Comparison of ENCODE assay signal across 9 cellular contexts in genomic region chr11:69443138-69443967, GRCh38. TPM values are rescaled to one million over a fixed set of nuclear protein-coding genes. Genes with fewer than 3 reads are reported as not detected.
DNase-seq lines count a peak whose midpoint lies in the region; ATAC-seq and TF ChIP-seq lines count a peak whose summit lies in the region.
"Had no signal": no experiment of that assay in that cellular context is flagged by ENCODE, and none has a peak within 500 bp of the region (broad histone marks: within the 10 kb centered on the region; RNA-seq: fewer than 3 reads in every experiment).

No MANE protein-coding gene starts in this region.

- peak; percentile 83 for DNase-seq in Calu3
- DNase-seq in SW480 (ENCODE audit: low spot score) = peak; percentile 95
- peak; percentile 84 for DNase-seq in activated naive CD8-positive, alpha-beta T cell treated with anti-CD3 and anti-CD28 coated beads, Interleukin-2, amount 50 U/mL, for 24 hours
- DNase-seq in cardiac muscle cell (ENCODE audit: low read depth in 1 of 2, low spot score in 1 of 2) = peak; percentile 94 to 95
- peak; percentile 96 for DNase-seq in posterior vena cava (ENCODE audit: low spot score)
- peak; percentile 93 for DNase-seq in type B pancreatic cell (ENCODE audit: extremely low spot score, unreplicated experiment)

- TF ChIP-seq CTCF in Calu3 (IDR thresholded peaks at IDR 0.05; ENCODE audit: unreplicated experiment) (no peak), cardiac muscle cell (IDR thresholded peaks at IDR 0.05; ENCODE audit: low read depth, low read length) (no peak), type B pancreatic cell (conservative IDR thresholded peaks at IDR 0.05) (no peak)

- no peaks in the 10 kb centered on the region for H3K9me3 Mint-ChIP-seq in Calu3 (ENCODE audit: low read depth, unreplicated experiment)
- H3K9me3 Mint-ChIP-seq in activated naive CD8-positive, alpha-beta T cell treated with anti-CD3 and anti-CD28 coated beads, Interleukin-2, amount 50 U/mL, for 24 hours = no peaks in the 10 kb centered on the region
- H3K9me3 Mint-ChIP-seq in type B pancreatic cell = no peaks in the 10 kb centered on the region

- no peaks in the 10 kb centered on the region for H3K9me3 ChIP-seq in HUES6 (ENCODE audit: control insufficient read depth, insufficient read depth, low read depth, low read length)
- no peaks in the 10 kb centered on the region for H3K9me3 ChIP-seq in cardiac muscle cell (ENCODE audit: low read depth)

- CTCF ChIA-PET in Calu3 (lab: Charles Lee) = no interaction called here

- intact Hi-C loops in Calu3 (cut with micrococcal nuclease; ENCODE audit: unreplicated experiment) = loop anchor here (5.0 kb wide), 2 partner anchors 146 to 199 kb away; partner anchors contain the start of gene CCND1
- intact Hi-C loops in posterior vena cava (cut with DNase I) = no loop called here

- H3K9ac ChIP-seq in HUES6 (ENCODE audit: low read length) = peak overlapping the region; percentile 86

- H3K36me3 ChIP-seq in HUES6 (ENCODE audit: control insufficient read depth, insufficient read depth, low read length) = no peaks in the 10 kb centered on the region
- no peaks in the 10 kb centered on the region for H3K36me3 ChIP-seq in cardiac muscle cell

- H3K27me3 ChIP-seq in HUES6 (ENCODE audit: control insufficient read depth, insufficient read depth, low read length) (peaks cover 4% of the 10 kb centered on the region; the same call in 1 of the 2 replicates), cardiac muscle cell (no peaks in the 10 kb centered on the region)

- H3K4me1 ChIP-seq in HUES6 (ENCODE audit: control insufficient read depth, insufficient read depth, low read length) (peaks cover 44% of the 10 kb centered on the region), cardiac muscle cell (ENCODE audit: low read depth) (peaks cover 3% of the 10 kb centered on the region)

- H3K27me3 Mint-ChIP-seq in Calu3 (ENCODE audit: unreplicated experiment) (no peaks in the 10 kb centered on the region), type B pancreatic cell (no peaks in the 10 kb centered on the region)
- peaks cover 25% of the 10 kb centered on the region for H3K27me3 Mint-ChIP-seq in activated naive CD8-positive, alpha-beta T cell treated with anti-CD3 and anti-CD28 coated beads, Interleukin-2, amount 50 U/mL, for 24 hours

- peaks cover 25% of the 10 kb centered on the region for H3K36me3 Mint-ChIP-seq in Calu3 (ENCODE audit: insufficient read depth, unreplicated experiment)
- H3K36me3 Mint-ChIP-seq in activated naive CD8-positive, alpha-beta T cell treated with anti-CD3 and anti-CD28 coated beads, Interleukin-2, amount 50 U/mL, for 24 hours (ENCODE audit: low read depth) = no peaks in the 10 kb centered on the region
- no peaks in the 10 kb centered on the region for H3K36me3 Mint-ChIP-seq in type B pancreatic cell

- H3K4me1 Mint-ChIP-seq in Calu3 (ENCODE audit: low read depth, unreplicated experiment) (peaks cover 48% of the 10 kb centered on the region), type B pancreatic cell (ENCODE audit: unreplicated experiment) (peaks cover 35% of the 10 kb centered on the region)
- peaks cover 22% of the 10 kb centered on the region for H3K4me1 Mint-ChIP-seq in activated naive CD8-positive, alpha-beta T cell treated with anti-CD3 and anti-CD28 coated beads, Interleukin-2, amount 50 U/mL, for 24 hours

- peak; percentile 91 for ATAC-seq in GM21390 (IDR thresholded peaks at IDR 0.05; ENCODE audit: unreplicated experiment)
- ATAC-seq in activated naive CD8-positive, alpha-beta T cell treated with anti-CD3 and anti-CD28 coated beads, Interleukin-2, amount 50 U/mL, for 24 hours = peak; percentile 86

- H3K4me3 ChIP-seq in HUES6 (ENCODE audit: low read depth, low read length) (peak overlapping the region; percentile 35), cardiac muscle cell (peak overlapping the region; percentile 7)

- H3K4me3 Mint-ChIP-seq in Calu3 (ENCODE audit: low read depth, unreplicated experiment) (peak overlapping the region; percentile 39), type B pancreatic cell (peak overlapping the region; percentile 87)
- peak overlapping the region; percentile 54 for H3K4me3 Mint-ChIP-seq in activated naive CD8-positive, alpha-beta T cell treated with anti-CD3 and anti-CD28 coated beads, Interleukin-2, amount 50 U/mL, for 24 hours

- BruUV-seq in Calu3 (replicated peaks; lab: Mats Ljungman, UMichigan) = no TSS peak

- H3K27ac ChIP-seq in HUES6 (ENCODE audit: low read depth, low read length) (peak overlapping the region; percentile 81; the same call in 1 of the 2 replicates), cardiac muscle cell (no peak overlapping the region)

- peak overlapping the region; percentile 54 for H3K27ac Mint-ChIP-seq in Calu3 (ENCODE audit: unreplicated experiment)
- no peak overlapping the region for H3K27ac Mint-ChIP-seq in activated naive CD8-positive, alpha-beta T cell treated with anti-CD3 and anti-CD28 coated beads, Interleukin-2, amount 50 U/mL, for 24 hours
- peak overlapping the region; percentile 93 for H3K27ac Mint-ChIP-seq in type B pancreatic cell

RNA-seq across cellular contexts. Expression of gene LINC01488, which starts 38.1 kb away (rescaled TPM):
- total RNA-seq in Calu3 (2022) (not detected in 2 replicates), cardiac muscle cell (0.88 and 1.6 TPM in 2 replicates), posterior vena cava (not detected), type B pancreatic cell (ENCODE audit: low replicate concordance) (not detected in 2 replicates)
- polyA plus RNA-seq in cardiac muscle cell = 1.1 and 1.5 TPM in 2 replicates
- total RNA-seq: mononuclear cell had no signal
